Comparison of ENCODE assay signal across 8 cellular contexts in the genomic region with DNA sequence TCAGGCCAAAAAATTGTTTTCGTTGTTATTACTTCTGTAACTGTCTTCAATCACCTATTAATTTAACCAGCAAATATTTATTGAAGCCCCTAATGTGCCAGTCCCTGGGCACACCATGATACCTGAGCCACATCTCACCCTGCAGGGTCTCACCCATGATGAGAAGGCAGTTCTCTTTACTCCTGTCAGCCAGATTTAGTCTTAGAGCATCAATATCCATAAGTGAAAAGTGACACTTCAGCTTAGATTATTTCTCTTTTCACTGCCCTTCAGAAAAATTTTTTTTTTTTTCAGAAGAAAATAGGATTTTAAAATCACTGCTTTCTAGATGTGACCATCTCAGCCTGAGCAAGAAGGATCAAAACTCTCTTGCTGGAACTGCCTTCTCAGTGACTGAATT.
DNase-seq lines count a peak whose midpoint lies in the region; ATAC-seq and TF ChIP-seq lines count a peak whose summit lies in the region.

No MANE protein-coding gene starts in this region.

- H3K27ac Mint-ChIP-seq in activated CD8-positive, alpha-beta memory T cell treated with anti-CD3 and anti-CD28 coated beads, Interleukin-2, amount 10 ng/mL, durations not matched to agents 7 days and 5 days = peak overlapping the region; percentile 83

- peaks cover 30% of the 10 kb centered on the region for H3K4me1 Mint-ChIP-seq in activated CD8-positive, alpha-beta memory T cell treated with anti-CD3 and anti-CD28 coated beads, Interleukin-2, amount 10 ng/mL, durations not matched to agents 7 days and 5 days

- no peaks in the 10 kb centered on the region for H3K36me3 ChIP-seq in SU-DHL-6 (ENCODE audit: low read length)
- no peaks in the 10 kb centered on the region for H3K36me3 ChIP-seq in hepatocyte (replicated peaks; ENCODE audit: insufficient read depth, low read depth)
- H3K36me3 ChIP-seq in subcutaneous abdominal adipose tissue (ENCODE audit: control insufficient read depth in 5 of 5, insufficient read depth in 5 of 5, low read length in 5 of 5) = no peaks in the 10 kb centered on the region

- H3F3A ChIP-seq in SU-DHL-6 (ENCODE audit: insufficient read depth) = peaks cover 17% of the 10 kb centered on the region

- peak overlapping the region; percentile 76 for H3K27ac ChIP-seq in SU-DHL-6 (ENCODE audit: low read depth, low read length)
- no peak overlapping the region for H3K27ac ChIP-seq in hepatocyte
- no peak overlapping the region for H3K27ac ChIP-seq in subcutaneous abdominal adipose tissue (ENCODE audit: low read depth, low read length)

- no peaks in the 10 kb centered on the region for H3K27me3 ChIP-seq in SU-DHL-6 (ENCODE audit: low read length)
- peaks cover 7% of the 10 kb centered on the region for H3K27me3 ChIP-seq in hepatocyte
- peaks cover 0 to 7% (median 0%) of the 10 kb centered on the region in 5 donors for H3K27me3 ChIP-seq in subcutaneous abdominal adipose tissue (ENCODE audit: control insufficient read depth in 5 of 5, insufficient read depth in 4 of 5, low read length in 5 of 5)

- H3K4me2 ChIP-seq in SU-DHL-6 (ENCODE audit: low read depth, low read length, poor library complexity, severe bottlenecking) = peak overlapping the region; percentile 65
- peak overlapping the region; percentile 69 for H3K4me2 ChIP-seq in hepatocyte

- no peak for ATAC-seq in activated CD8-positive, alpha-beta memory T cell treated with anti-CD3 and anti-CD28 coated beads, Interleukin-2, amount 10 ng/mL, durations not matched to agents 7 days and 5 days

- no peak for DNase-seq in activated CD8-positive, alpha-beta memory T cell treated with anti-CD3 and anti-CD28 coated beads, Interleukin-2, amount 10 ng/mL, durations not matched to agents 7 days and 5 days
- no peak for DNase-seq in activated CD8-positive, alpha-beta memory T cell treated with anti-CD3 and anti-CD28 coated beads for 24 hours
- DNase-seq in hepatocyte (ENCODE audit: low spot score) = no peak
- no peak for DNase-seq in hepatic stellate cell (ENCODE audit: low spot score)
- DNase-seq in AML-193 (lab: John Stamatoyannopoulos, UW) = no peak
- DNase-seq in SKM-1 treated with dmso at 0.1 percent for 144 hours (lab: John Stamatoyannopoulos, UW; ENCODE audit: unreplicated experiment) = no peak

- peaks cover 2% of the 10 kb centered on the region for H3K36me3 Mint-ChIP-seq in activated CD8-positive, alpha-beta memory T cell treated with anti-CD3 and anti-CD28 coated beads, Interleukin-2, amount 10 ng/mL, durations not matched to agents 7 days and 5 days

- peak overlapping the region; percentile 57 for H3K9ac ChIP-seq in SU-DHL-6 (ENCODE audit: low read length)
- peak overlapping the region in 3 of 5 donors; percentile 15 to 73 (median 69) for H3K9ac ChIP-seq in subcutaneous abdominal adipose tissue (ENCODE audit: low read length in 5 of 5)

- H3K9me2 ChIP-seq in SU-DHL-6 (replicated peaks; ENCODE audit: insufficient read depth, low read length) (no peaks in the 10 kb centered on the region), hepatocyte (replicated peaks; ENCODE audit: insufficient read depth) (no peaks in the 10 kb centered on the region)

- H3K4me1 ChIP-seq in hepatocyte (ENCODE audit: insufficient read depth) (peaks cover 5% of the 10 kb centered on the region), subcutaneous abdominal adipose tissue (ENCODE audit: control insufficient read depth in 5 of 5, insufficient read depth in 5 of 5, low read length in 5 of 5) (peaks cover 6 to 28% (median 16%) of the 10 kb centered on the region in 5 donors)

- H4K20me1 ChIP-seq in SU-DHL-6 (ENCODE audit: low read depth, low read length) = no peaks in the 10 kb centered on the region
- H4K20me1 ChIP-seq in hepatocyte (ENCODE audit: insufficient read depth, poor library complexity, severe bottlenecking) = no peaks in the 10 kb centered on the region

- WGBS in hepatocyte (ENCODE audit: low lambda C conversion rate, missing lambda C conversion rate) = 95% methylated on average over 1 of the region's 1 CpG

- TF ChIP-seq CTCF in SU-DHL-6 (IDR thresholded peaks at IDR 0.05; ENCODE audit: insufficient read depth, low read length, poor library complexity, severe bottlenecking) (no peak), hepatocyte (IDR thresholded peaks at IDR 0.05; ENCODE audit: poor library complexity) (no peak)

- H3K4me3 Mint-ChIP-seq in activated CD8-positive, alpha-beta memory T cell treated with anti-CD3 and anti-CD28 coated beads, Interleukin-2, amount 10 ng/mL, durations not matched to agents 7 days and 5 days = peak overlapping the region; percentile 70

- peak overlapping the region; percentile 79 for H2AFZ ChIP-seq in SU-DHL-6 (ENCODE audit: low read depth, low read length, severe bottlenecking)
- H2AFZ ChIP-seq in hepatocyte = peak overlapping the region; percentile 70

- no peaks in the 10 kb centered on the region for H3K9me3 Mint-ChIP-seq in activated CD8-positive, alpha-beta memory T cell treated with anti-CD3 and anti-CD28 coated beads, Interleukin-2, amount 10 ng/mL, durations not matched to agents 7 days and 5 days (ENCODE audit: low read depth)

- H3K9me3 ChIP-seq in SU-DHL-6 (ENCODE audit: insufficient read depth, low read length) = no peaks in the 10 kb centered on the region
- no peaks in the 10 kb centered on the region for H3K9me3 ChIP-seq in hepatocyte (ENCODE audit: low read depth)
- no peaks in the 10 kb centered on the region for H3K9me3 ChIP-seq in subcutaneous abdominal adipose tissue (ENCODE audit: control insufficient read depth in 5 of 5, low read length in 5 of 5)

- CTCF ChIA-PET in activated CD8-positive, alpha-beta memory T cell treated with anti-CD3 and anti-CD28 coated beads, Interleukin-2, amount 10 ng/mL, durations not matched to agents 7 days and 5 days (lab: Charles Lee) = interaction anchor here (0.8 to 5.9 kb wide), 37 partner anchors 8 to 1286 kb away, joined by 3 to 36 read pairs (median 5); partner anchors contain the start of gene HOXA4

- H3K79me2 ChIP-seq in SU-DHL-6 (ENCODE audit: insufficient read depth, low read length) (no peaks in the 10 kb centered on the region), hepatocyte (no peaks in the 10 kb centered on the region)

- H3K27me3 Mint-ChIP-seq in activated CD8-positive, alpha-beta memory T cell treated with anti-CD3 and anti-CD28 coated beads, Interleukin-2, amount 10 ng/mL, durations not matched to agents 7 days and 5 days = peaks cover 34% of the 10 kb centered on the region

- H3K4me3 ChIP-seq in SU-DHL-6 (ENCODE audit: insufficient read depth, low read length, poor library complexity, severe bottlenecking) (peak overlapping the region; percentile 40), hepatocyte (no peak overlapping the region), subcutaneous abdominal adipose tissue (ENCODE audit: low read depth in 1 of 5, low read length in 5 of 5) (peak overlapping the region; percentile 60 to 90 (median 71))
